Comparison of ENCODE assay signal across 8 cellular contexts in the genomic region with DNA sequence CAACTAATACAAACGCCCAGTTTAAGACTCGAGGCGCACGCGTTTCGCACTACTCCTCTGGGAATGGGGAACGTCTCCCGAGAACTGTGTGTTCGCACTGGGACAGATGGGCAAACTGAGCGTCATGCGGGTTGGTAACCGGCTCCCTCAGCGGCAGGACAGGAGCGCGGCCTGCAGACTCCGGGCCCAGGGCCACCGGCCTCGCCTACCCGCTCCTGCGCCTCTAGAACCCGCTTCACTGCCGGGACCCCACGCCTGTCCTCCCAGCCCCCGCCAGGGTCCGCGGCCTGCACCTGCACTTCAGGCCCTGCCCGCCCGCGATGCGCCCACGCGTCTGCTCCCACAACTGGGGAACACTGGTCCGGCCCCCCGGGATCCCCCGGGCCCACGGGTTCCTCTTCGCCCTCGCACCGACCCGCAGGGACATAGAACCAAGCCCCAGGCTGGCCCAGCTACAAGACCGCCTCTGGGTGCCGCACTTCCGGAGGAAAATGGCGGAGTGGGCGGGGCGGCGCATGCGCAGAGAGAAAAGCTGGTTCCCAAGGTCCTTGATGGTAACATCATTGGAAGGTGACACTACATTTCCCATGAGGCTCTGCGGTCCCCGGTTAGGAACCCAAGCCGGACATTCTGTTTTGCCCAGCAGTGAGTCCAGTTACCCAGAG. TPM values are rescaled to one million over a fixed set of nuclear protein-coding genes. Genes with fewer than 3 reads are reported as not detected.
DNase-seq lines count a peak whose midpoint lies in the region; FAIRE-seq and TF ChIP-seq lines count a peak whose summit lies in the region.
"Not testable (repeated sequence)": the region's sequence is repeated elsewhere in the genome, so short reads cannot be mapped to it uniquely, and the experiment has no call there.

ZNF717 (minus strand) TSS at position 459 of the 665 bp plus-strand sequence. CDS start 2,187 bp downstream, outside the sequence.

- H3K4me3 ChIP-seq in vagina = peak within 1 kb of the TSS; percentile 89

- peak in 1 of 3 experiments; percentile 31 for TF ChIP-seq CTCF in vagina (IDR thresholded peaks at IDR 0.05)

- not testable (repeated sequence) for H3K4me1 ChIP-seq in vagina

- TF ChIP-seq POLR2A in GM12891 (IDR thresholded peaks at IDR 0.05; ENCODE audit: low read depth, low read length) = peak; percentile 49; the same call in 1 of the 2 replicates
- not testable (repeated sequence) for TF ChIP-seq POLR2A in vagina (IDR thresholded peaks at IDR 0.05)

- not testable (repeated sequence) for FAIRE-seq in GM12891 (lab: Jason Lieb, UNC)

- peak within 1 kb of the TSS; percentile 78 for H3K27ac ChIP-seq in vagina

- intact Hi-C loops in vagina (cut with DNase I) = not testable (repeated sequence)

- DNase-seq in GM12891 (ENCODE audit: insufficient read length, low spot score) (peak; percentile 20), NCI-H1092 treated with DMSO at 0.1 percent for 48 hours (lab: John Stamatoyannopoulos, UW) (peak; percentile 73), SW 1271 (lab: John Stamatoyannopoulos, UW) (peak; percentile 39 to 65), epidermal melanocyte (ENCODE audit: insufficient read length, low spot score) (peak; percentile 8), lung microvascular endothelial cell (ENCODE audit: low read depth in 2 of 2) (peak; percentile 80 to 93)
- peak; percentile 87 for DNase-seq in activated T-helper 9 cell treated with anti-CD3 and anti-CD28 coated beads, Interleukin-2, amount 50 U/mL, for 16 hours (ENCODE audit: low read depth)
- DNase-seq in stimulated activated CD4-positive, alpha-beta T cell treated with anti-CD3 and anti-CD28 coated beads, Interleukin-12 subunit alpha, Interleukin-12 subunit beta, amount 100 ng/mL, for 4 hours = peak; percentile 96
- not testable (repeated sequence) for DNase-seq in vagina (ENCODE audit: extremely low spot score in 2 of 2)

- not testable (repeated sequence) for H3K27me3 ChIP-seq in vagina

- not testable (repeated sequence) for H3K9me3 ChIP-seq in vagina

- peaks cover 0 to 18% of the 10 kb centered on the region in 2 donors for H3K36me3 ChIP-seq in vagina

RNA-seq across cellular contexts. Expression of gene ZNF717, which starts in this region (rescaled TPM):
- polyA plus RNA-seq in GM12891 (2012; ENCODE audit: low read depth, missing spikeins) = 5.3 TPM
- total RNA-seq in lung microvascular endothelial cell (6.8 and 7.9 TPM in 2 replicates), vagina (13.0 TPM)
